31 cellular contexts compared by ENCODE assay signal in genomic region chr13:25422153-25422552, GRCh38. TPM values are rescaled to one million over a fixed set of nuclear protein-coding genes. Genes with fewer than 3 reads are reported as not detected.
"Had no signal": no experiment of that assay in that cellular context is flagged by ENCODE, and none has a peak within 500 bp of the region (broad histone marks: within the 10 kb centered on the region; RNA-seq: fewer than 3 reads in every experiment).

No MANE protein-coding gene starts in this region.

- H3K9me3 Mint-ChIP-seq: activated B cell treated with CpG ODN at 0.5 μM for 24 hours; activated CD4-positive, alpha-beta memory T cell treated with anti-CD3 and anti-CD28 coated beads, Interleukin-2, amount 10 ng/mL, durations not matched to agents 7 days and 5 days; activated naive CD4-positive, alpha-beta T cell treated with anti-CD3 and anti-CD28 coated beads, Interleukin-2, amount 10 ng/mL, durations not matched to agents 7 days and 5 days; activated naive CD8-positive, alpha-beta T cell treated with anti-CD3 and anti-CD28 coated beads, Interleukin-2, amount 50 U/mL, for 24 hours had no signal

- H3K27ac ChIP-seq: PC-9, VCaP had no signal

- H3K4me1 Mint-ChIP-seq: activated B cell treated with CpG ODN at 0.5 μM for 24 hours; activated CD4-positive, alpha-beta memory T cell treated with anti-CD3 and anti-CD28 coated beads, Interleukin-2, amount 10 ng/mL, durations not matched to agents 7 days and 5 days; activated CD8-positive, alpha-beta memory T cell treated with anti-CD3 and anti-CD28 coated beads, Interleukin-2, amount 10 ng/mL, durations not matched to agents 7 days and 5 days; activated naive CD4-positive, alpha-beta T cell treated with anti-CD3 and anti-CD28 coated beads, Interleukin-2, amount 10 ng/mL, durations not matched to agents 7 days and 5 days; activated naive CD8-positive, alpha-beta T cell treated with anti-CD3 and anti-CD28 coated beads, Interleukin-2, amount 50 U/mL, for 24 hours had no signal

- H3K27ac Mint-ChIP-seq: activated B cell treated with CpG ODN at 0.5 μM for 24 hours; activated CD4-positive, alpha-beta memory T cell treated with anti-CD3 and anti-CD28 coated beads, Interleukin-2, amount 10 ng/mL, durations not matched to agents 7 days and 5 days; activated CD8-positive, alpha-beta memory T cell treated with anti-CD3 and anti-CD28 coated beads, Interleukin-2, amount 10 ng/mL, durations not matched to agents 7 days and 5 days; activated naive CD4-positive, alpha-beta T cell treated with anti-CD3 and anti-CD28 coated beads, Interleukin-2, amount 10 ng/mL, durations not matched to agents 7 days and 5 days; activated naive CD8-positive, alpha-beta T cell; activated naive CD8-positive, alpha-beta T cell treated with anti-CD3 and anti-CD28 coated beads, Interleukin-2, amount 50 U/mL, for 24 hours; brain; dendritic cell treated with granulocyte-macrophage colony-stimulating factor and Interleukin-4, amounts not matched to agents 40 ng/mL and 50 ng/mL, for 4 days had no signal

- H3K4me3 Mint-ChIP-seq: activated B cell treated with CpG ODN at 0.5 μM for 24 hours; activated CD4-positive, alpha-beta memory T cell treated with anti-CD3 and anti-CD28 coated beads, Interleukin-2, amount 10 ng/mL, durations not matched to agents 7 days and 5 days; activated CD8-positive, alpha-beta memory T cell treated with anti-CD3 and anti-CD28 coated beads, Interleukin-2, amount 10 ng/mL, durations not matched to agents 7 days and 5 days; activated naive CD4-positive, alpha-beta T cell treated with anti-CD3 and anti-CD28 coated beads, Interleukin-2, amount 10 ng/mL, durations not matched to agents 7 days and 5 days; activated naive CD8-positive, alpha-beta T cell; activated naive CD8-positive, alpha-beta T cell treated with anti-CD3 and anti-CD28 coated beads, Interleukin-2, amount 50 U/mL, for 24 hours; brain; dendritic cell treated with granulocyte-macrophage colony-stimulating factor and Interleukin-4, amounts not matched to agents 40 ng/mL and 50 ng/mL, for 4 days had no signal

- H3K36me3 Mint-ChIP-seq: activated CD8-positive, alpha-beta memory T cell treated with anti-CD3 and anti-CD28 coated beads, Interleukin-2, amount 10 ng/mL, durations not matched to agents 7 days and 5 days; activated naive CD4-positive, alpha-beta T cell treated with anti-CD3 and anti-CD28 coated beads, Interleukin-2, amount 10 ng/mL, durations not matched to agents 7 days and 5 days; activated naive CD8-positive, alpha-beta T cell had no signal

- H3K4me3 ChIP-seq: PC-9 had no signal

- DNase-seq: activated B cell treated with CpG ODN at 0.5 μM for 24 hours; activated CD4-positive, alpha-beta memory T cell treated with anti-CD3 and anti-CD28 coated beads, Interleukin-2, amount 10 ng/mL, durations not matched to agents 7 days and 5 days; activated CD4-positive, alpha-beta T cell treated with anti-CD3 and anti-CD28 coated beads for 1 hour; activated CD4-positive, alpha-beta T cell treated with anti-CD3 and anti-CD28 coated beads for 48 hours; activated CD8-positive, alpha-beta memory T cell treated with anti-CD3 and anti-CD28 coated beads for 24 hours; activated CD8-positive, alpha-beta memory T cell treated with anti-CD3 and anti-CD28 coated beads, Interleukin-2, amount 10 ng/mL, durations not matched to agents 7 days and 5 days; activated CD8-positive, alpha-beta memory T cell treated with anti-CD3 and anti-CD28 coated beads, Interleukin-2, amount 50 U/mL, for 48 hours; activated effector memory CD4-positive, alpha-beta T cell treated with Interleukin-2 at 50 U/mL for 16 hours; activated naive CD4-positive, alpha-beta T cell treated with anti-CD3 and anti-CD28 coated beads, Interleukin-2, amount 10 ng/mL, durations not matched to agents 7 days and 5 days; activated naive CD8-positive, alpha-beta T cell treated with anti-CD3 and anti-CD28 coated beads, Interleukin-2, amount 50 U/mL, for 24 hours; activated T-cell treated with anti-CD3 and anti-CD28 coated beads, Interleukin-2, amount 50 U/mL, for 48 hours; anterior cingulate cortex; NCI-H1105 treated with DMSO at 0.1 percent for 48 hours; NCI-H1436; NCI-H1694; NCI-H1930; NCI-H2107; NCI-H226; NCI-H526 treated with DMSO at 0.1 percent for 48 hours; PC-9; Right ventricle myocardium superior; SW 1271; T-helper 1 cell; T-helper 2 cell; T-helper 9 cell had no signal

RNA-seq across cellular contexts. Expression of gene ATP8A2, which starts 50.4 kb away (rescaled TPM):
- total RNA-seq: activated B cell treated with CpG ODN at 0.5 μM for 24 hours, bronchial epithelial cell, OCI-LY7, PC-9 had no signal
